Comparison of ENCODE assay signal across 1 cellular context in the genomic region with DNA sequence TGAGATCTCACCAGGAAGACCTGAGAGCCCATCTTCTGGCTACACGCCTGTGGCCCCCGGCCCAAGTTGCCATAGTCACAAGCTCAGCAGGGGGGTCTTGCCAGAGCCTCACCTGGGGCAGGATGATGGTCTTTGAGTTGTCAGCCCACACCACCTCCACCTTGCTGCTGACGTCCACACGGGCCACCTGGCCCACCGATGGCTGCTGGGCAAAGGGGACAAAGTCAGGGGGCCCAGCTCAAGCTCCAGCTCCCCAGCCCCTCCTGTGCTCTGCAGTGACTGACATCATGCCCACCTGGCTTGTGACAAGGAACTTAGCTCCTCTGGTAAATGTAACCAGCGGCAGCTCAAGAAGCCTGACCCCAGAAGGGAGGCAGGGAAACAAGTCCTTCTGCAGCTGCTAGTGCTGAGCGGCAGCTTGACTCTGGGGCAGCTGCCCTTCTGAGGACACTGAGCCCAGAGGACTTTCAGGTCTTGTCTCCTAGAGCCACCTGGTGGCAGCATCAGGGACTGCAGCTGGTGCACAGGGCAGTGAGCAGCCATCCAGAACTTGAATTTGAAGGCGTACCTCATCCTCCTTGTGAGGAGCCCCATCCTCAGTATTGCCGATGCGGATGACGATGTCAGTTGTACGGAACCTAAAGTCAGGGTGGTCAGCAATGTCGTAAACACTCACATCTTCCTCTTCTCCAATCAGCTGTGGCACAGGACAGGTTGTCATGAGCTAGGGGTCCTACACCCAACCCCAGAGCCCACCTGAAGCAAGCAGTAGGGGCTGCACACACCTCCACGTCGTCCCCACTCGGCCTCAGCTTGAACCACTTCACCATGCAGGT.
TF ChIP-seq lines count a peak whose summit lies in the region.

No MANE protein-coding gene starts in this region.

TF ChIP-seq in GM23338, 12 proteins besides CTCF, POLR2A, EP300 and RAD21 (continued from another document):
- TF ChIP-seq, protein P1, sequence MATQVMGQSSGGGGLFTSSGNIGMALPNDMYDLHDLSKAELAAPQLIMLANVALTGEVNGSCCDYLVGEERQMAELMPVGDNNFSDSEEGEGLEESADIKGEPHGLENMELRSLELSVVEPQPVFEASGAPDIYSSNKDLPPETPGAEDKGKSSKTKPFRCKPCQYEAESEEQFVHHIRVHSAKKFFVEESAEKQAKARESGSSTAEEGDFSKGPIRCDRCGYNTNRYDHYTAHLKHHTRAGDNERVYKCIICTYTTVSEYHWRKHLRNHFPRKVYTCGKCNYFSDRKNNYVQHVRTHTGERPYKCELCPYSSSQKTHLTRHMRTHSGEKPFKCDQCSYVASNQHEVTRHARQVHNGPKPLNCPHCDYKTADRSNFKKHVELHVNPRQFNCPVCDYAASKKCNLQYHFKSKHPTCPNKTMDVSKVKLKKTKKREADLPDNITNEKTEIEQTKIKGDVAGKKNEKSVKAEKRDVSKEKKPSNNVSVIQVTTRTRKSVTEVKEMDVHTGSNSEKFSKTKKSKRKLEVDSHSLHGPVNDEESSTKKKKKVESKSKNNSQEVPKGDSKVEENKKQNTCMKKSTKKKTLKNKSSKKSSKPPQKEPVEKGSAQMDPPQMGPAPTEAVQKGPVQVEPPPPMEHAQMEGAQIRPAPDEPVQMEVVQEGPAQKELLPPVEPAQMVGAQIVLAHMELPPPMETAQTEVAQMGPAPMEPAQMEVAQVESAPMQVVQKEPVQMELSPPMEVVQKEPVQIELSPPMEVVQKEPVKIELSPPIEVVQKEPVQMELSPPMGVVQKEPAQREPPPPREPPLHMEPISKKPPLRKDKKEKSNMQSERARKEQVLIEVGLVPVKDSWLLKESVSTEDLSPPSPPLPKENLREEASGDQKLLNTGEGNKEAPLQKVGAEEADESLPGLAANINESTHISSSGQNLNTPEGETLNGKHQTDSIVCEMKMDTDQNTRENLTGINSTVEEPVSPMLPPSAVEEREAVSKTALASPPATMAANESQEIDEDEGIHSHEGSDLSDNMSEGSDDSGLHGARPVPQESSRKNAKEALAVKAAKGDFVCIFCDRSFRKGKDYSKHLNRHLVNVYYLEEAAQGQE (IDR thresholded peaks at IDR 0.05; ENCODE audit: unreplicated experiment), result no peak
- TF ChIP-seq NANOG (IDR thresholded peaks at IDR 0.05; ENCODE audit: borderline replicate concordance), result no peak
- no peak for TF ChIP-seq CREB1 (CRISPR knock-in tag; IDR thresholded peaks at IDR 0.05; ENCODE audit: low read depth)
- no peak for TF ChIP-seq ZNF114 (CRISPR knock-in tag; IDR thresholded peaks at IDR 0.05)
